7 cellular contexts compared by ENCODE assay signal in the genomic region with DNA sequence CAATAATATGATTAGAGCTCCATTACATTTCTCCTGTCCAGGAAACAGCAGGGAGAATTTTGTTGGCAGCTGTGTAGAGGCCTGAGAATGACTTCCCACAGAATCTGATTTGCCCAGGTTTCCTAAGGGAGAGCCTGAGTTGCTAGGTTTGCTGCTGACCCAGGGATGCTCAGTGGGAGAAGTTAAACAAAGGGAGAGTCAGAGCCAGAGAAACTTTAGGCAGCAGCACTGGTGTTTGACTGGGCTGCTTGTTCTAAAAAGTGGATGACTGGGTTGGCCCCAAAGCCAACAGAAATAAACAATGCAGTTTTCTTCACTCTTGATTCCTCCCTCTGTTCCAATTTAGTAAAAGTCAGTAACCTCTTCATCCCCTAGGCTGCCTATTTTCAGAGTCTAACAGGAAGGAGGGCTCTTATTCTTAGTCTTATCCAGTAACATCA.
DNase-seq lines count a peak whose midpoint lies in the region; ATAC-seq, FAIRE-seq and TF ChIP-seq lines count a peak whose summit lies in the region.
"Not testable (repeated sequence)": the region's sequence is repeated elsewhere in the genome, so short reads cannot be mapped to it uniquely, and the experiment has no call there.

No MANE protein-coding gene starts in this region.

- peaks cover 14% of the 10 kb centered on the region for H3K79me2 ChIP-seq in hepatocyte
- H3K79me2 ChIP-seq in neural progenitor cell (ENCODE audit: low read depth) = not testable (repeated sequence)

- CTCF ChIA-PET in HEK293 (lab: Yijun Ruan, JAX) = not testable (repeated sequence)

- H3K9me2 ChIP-seq in hepatocyte (replicated peaks; ENCODE audit: insufficient read depth) = not testable (repeated sequence)

- H2AFZ ChIP-seq in hepatocyte; neural progenitor cell (replicated peaks): not testable (repeated sequence)

- not testable (repeated sequence) for H3K27me3 Mint-ChIP-seq in neural progenitor cell (ENCODE audit: insufficient read depth, low read depth)

- POLR2A ChIA-PET in HEK293 (lab: Yijun Ruan, JAX) = not testable (repeated sequence)

- H3F3A ChIP-seq in neural progenitor cell (ENCODE audit: low read depth) = not testable (repeated sequence)

- not testable (repeated sequence) for H3K4me1 ChIP-seq in HEK293 (ENCODE audit: control insufficient read depth, insufficient read depth, low read length); hepatocyte (ENCODE audit: insufficient read depth)
- peaks cover 24% of the 10 kb centered on the region for H3K4me1 ChIP-seq in neural progenitor cell

- not testable (repeated sequence) for H3K4me3 Mint-ChIP-seq in neural progenitor cell

- not testable (repeated sequence) for TF ChIP-seq CTCF in HEK293 (tag by site-specific recombination; IDR thresholded peaks at IDR 0.05); bronchial epithelial cell (IDR thresholded peaks at IDR 0.05; ENCODE audit: insufficient read depth, low read length, severe bottlenecking); fibroblast of mammary gland (conservative IDR thresholded peaks at IDR 0.05; ENCODE audit: control insufficient read depth, insufficient read depth, low read depth, low read length); hepatocyte (IDR thresholded peaks at IDR 0.05; ENCODE audit: poor library complexity); neural progenitor cell (IDR thresholded peaks at IDR 0.05)

- H3K9ac ChIP-seq in neural progenitor cell = not testable (repeated sequence)

- not testable (repeated sequence) for H3K4me3 ChIP-seq in HEK293 (ENCODE audit: low read depth, low read length); bronchial epithelial cell (ENCODE audit: low read depth, low read length); fibroblast of mammary gland (ENCODE audit: control insufficient read depth, low read depth, low read length); hepatocyte; neural progenitor cell

- H3K27ac ChIP-seq in HEK293 (ENCODE audit: extremely low read depth, low read depth, low read length) = not testable (repeated sequence)
- H3K27ac ChIP-seq in hepatocyte (peak overlapping the region; percentile 45), neural progenitor cell (peak overlapping the region; percentile 26)

- H3K36me3 ChIP-seq in HEK293 (ENCODE audit: control insufficient read depth in 2 of 2, insufficient read depth in 1 of 2, low read length in 2 of 2); bronchial epithelial cell (ENCODE audit: control insufficient read depth, insufficient read depth, low read length); hepatocyte (replicated peaks; ENCODE audit: insufficient read depth, low read depth); neural progenitor cell: not testable (repeated sequence)

- peak; percentile 7 for FAIRE-seq in bronchial epithelial cell (lab: Jason Lieb, UNC)

- H3K4me2 ChIP-seq in hepatocyte = not testable (repeated sequence)
- H3K4me2 ChIP-seq in neural progenitor cell = peak overlapping the region; percentile 25

- ATAC-seq in SK-N-SH treated with all-trans-retinoic acid at 6 μM for 48 hours = peak; percentile 68

- not testable (repeated sequence) for DNase-seq in bronchial epithelial cell (ENCODE audit: low read depth); hepatocyte (ENCODE audit: low spot score); neural progenitor cell (ENCODE audit: low spot score)
- peak; percentile 16 for DNase-seq in fibroblast of mammary gland (ENCODE audit: low read depth)
- DNase-seq in stromal cell of bone marrow (ENCODE audit: low read depth) = peak; percentile 13

- H3K27me3 ChIP-seq in bronchial epithelial cell (ENCODE audit: control insufficient read depth, insufficient read depth, low read length); hepatocyte; neural progenitor cell: not testable (repeated sequence)

- H3K9me3 ChIP-seq in HEK293 (ENCODE audit: control insufficient read depth, insufficient read depth, low read depth, low read length); hepatocyte (ENCODE audit: low read depth); neural progenitor cell (ENCODE audit: low read depth): not testable (repeated sequence)

- peaks cover 33% of the 10 kb centered on the region for H3K4me1 Mint-ChIP-seq in neural progenitor cell

- not testable (repeated sequence) for H3K9me3 Mint-ChIP-seq in neural progenitor cell

- not testable (repeated sequence) for H4K20me1 ChIP-seq in hepatocyte (ENCODE audit: insufficient read depth, poor library complexity, severe bottlenecking); neural progenitor cell (ENCODE audit: low read depth)

- not testable (repeated sequence) for H3K27ac Mint-ChIP-seq in neural progenitor cell

- H3K36me3 Mint-ChIP-seq in neural progenitor cell = not testable (repeated sequence)

TF ChIP-seq in HEK293, 187 proteins besides CTCF, POLR2A, EP300 and RAD21:
- TF ChIP-seq PRDM1 (tag by site-specific recombination; IDR thresholded peaks at IDR 0.05) = 0 out of 2 replicates have a peak, but pooled peaks have one; percentile 9
